ENCODE assay signal across 19 cellular contexts in the genomic region with DNA sequence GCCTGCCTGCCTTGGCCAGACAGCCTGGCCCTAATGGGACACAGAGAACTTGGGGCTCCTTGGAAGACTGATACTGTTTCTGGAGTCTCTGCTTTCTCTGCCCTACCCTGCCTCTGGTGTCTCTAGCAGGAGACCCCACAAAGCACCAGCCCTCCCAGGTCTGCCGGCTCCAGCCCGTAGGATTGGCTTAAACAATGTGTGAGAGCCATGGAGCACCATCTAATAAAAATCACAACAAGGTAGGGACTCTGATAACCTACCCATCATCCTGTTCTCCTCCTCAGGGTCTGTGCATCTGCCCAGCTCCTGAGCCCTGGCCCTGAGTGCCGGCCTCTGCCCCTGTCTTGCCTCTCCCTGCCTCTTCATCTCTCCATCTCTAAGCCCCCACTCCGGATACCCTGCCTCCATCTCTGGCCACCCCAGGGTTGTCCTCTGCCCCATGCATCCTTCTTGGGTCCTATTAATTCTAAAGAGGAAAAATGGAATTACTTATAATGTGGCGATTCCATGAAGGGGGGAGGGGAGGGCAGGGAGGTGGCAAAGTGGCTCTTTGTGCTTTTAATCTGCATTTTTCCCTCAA. TPM values are rescaled to one million over a fixed set of nuclear protein-coding genes. Genes with fewer than 3 reads are reported as not detected.
DNase-seq lines count a peak whose midpoint lies in the region; ATAC-seq and TF ChIP-seq lines count a peak whose summit lies in the region.
"Had no signal": no experiment of that assay in that cellular context is flagged by ENCODE, and none has a peak within 500 bp of the region (broad histone marks: within the 10 kb centered on the region; RNA-seq: fewer than 3 reads in every experiment).

No MANE protein-coding gene starts in this region.

- H3F3A ChIP-seq in neural cell (ENCODE audit: insufficient read depth, low read length, poor library complexity, severe bottlenecking): no peaks in the 10 kb centered on the region

- H3K79me2 ChIP-seq in neural cell (replicated peaks; ENCODE audit: insufficient read depth, low read length): no peaks in the 10 kb centered on the region

- no peak overlapping the region for H3K27ac Mint-ChIP-seq in stimulated activated naive CD8-positive, alpha-beta T cell treated with anti-CD3 and anti-CD28 coated beads, Interleukin-15, Interleukin-2, amounts not matched to agents 100 ng/mL and 50 ng/mL, for 24 hours
- no peak overlapping the region for H3K27ac Mint-ChIP-seq in stimulated activated naive CD8-positive, alpha-beta T cell treated with anti-CD3 and anti-CD28 coated beads, Interleukin-15, amount 100 ng/mL, for 72 hours
- H3K27ac Mint-ChIP-seq in central memory CD8-positive, alpha-beta T cell (ENCODE audit: low read depth): no peak overlapping the region
- H3K27ac Mint-ChIP-seq: IgD-negative memory B cell had no signal

- peaks cover 5% of the 10 kb centered on the region for H3K4me1 Mint-ChIP-seq in stimulated activated naive CD8-positive, alpha-beta T cell treated with anti-CD3 and anti-CD28 coated beads, Interleukin-15, Interleukin-2, amounts not matched to agents 100 ng/mL and 50 ng/mL, for 24 hours (ENCODE audit: low read depth)
- H3K4me1 Mint-ChIP-seq in stimulated activated naive CD8-positive, alpha-beta T cell treated with anti-CD3 and anti-CD28 coated beads, Interleukin-15, amount 100 ng/mL, for 72 hours: peaks cover 16% of the 10 kb centered on the region
- H3K4me1 Mint-ChIP-seq in central memory CD8-positive, alpha-beta T cell: no peaks in the 10 kb centered on the region

- H2AFZ ChIP-seq in neural cell (ENCODE audit: low read depth, low read length): no peak overlapping the region

- H3K9me2 ChIP-seq in neural cell (ENCODE audit: insufficient read depth, low read length): no peaks in the 10 kb centered on the region

- peak overlapping the region; percentile 56 for H3K9ac ChIP-seq in neural cell (ENCODE audit: low read length)

- H3K9me3 Mint-ChIP-seq in stimulated activated naive CD8-positive, alpha-beta T cell treated with anti-CD3 and anti-CD28 coated beads, Interleukin-15, Interleukin-2, amounts not matched to agents 100 ng/mL and 50 ng/mL, for 24 hours: no peaks in the 10 kb centered on the region
- no peaks in the 10 kb centered on the region for H3K9me3 Mint-ChIP-seq in stimulated activated naive CD8-positive, alpha-beta T cell treated with anti-CD3 and anti-CD28 coated beads, Interleukin-15, amount 100 ng/mL, for 72 hours
- H3K9me3 Mint-ChIP-seq in central memory CD8-positive, alpha-beta T cell: no peaks in the 10 kb centered on the region
- H3K9me3 Mint-ChIP-seq: IgD-negative memory B cell had no signal

- peak overlapping the region; percentile 60 for H3K4me3 ChIP-seq in neural cell (ENCODE audit: low read length)
- H3K4me3 ChIP-seq: lung, thoracic aorta had no signal

- peaks cover 52% of the 10 kb centered on the region for H3K27me3 Mint-ChIP-seq in stimulated activated naive CD8-positive, alpha-beta T cell treated with anti-CD3 and anti-CD28 coated beads, Interleukin-15, Interleukin-2, amounts not matched to agents 100 ng/mL and 50 ng/mL, for 24 hours
- H3K27me3 Mint-ChIP-seq in stimulated activated naive CD8-positive, alpha-beta T cell treated with anti-CD3 and anti-CD28 coated beads, Interleukin-15, amount 100 ng/mL, for 72 hours: peaks cover 74% of the 10 kb centered on the region
- peaks cover 72% of the 10 kb centered on the region for H3K27me3 Mint-ChIP-seq in central memory CD8-positive, alpha-beta T cell

- no peak for DNase-seq in stimulated activated naive CD8-positive, alpha-beta T cell treated with anti-CD3 and anti-CD28 coated beads, Interleukin-15, amount 100 ng/mL, for 72 hours
- no peak for DNase-seq in central memory CD8-positive, alpha-beta T cell (ENCODE audit: low spot score in 2 of 2)
- DNase-seq in SIG-M5 (lab: John Stamatoyannopoulos, UW) (no peak), dedifferentiated amniotic fluid mesenchymal stem cell (ENCODE audit: extremely low spot score) (no peak)
- DNase-seq: activated CD4-positive, alpha-beta T cell treated with anti-CD3 and anti-CD28 coated beads for 48 hours; activated gamma-delta T cell; COR-L47; MM.1S; NCI-H1436 treated with DMSO at 0.1 percent for 48 hours; NCI-H2171 treated with DMSO at 0.1 percent for 48 hours; PC-3 had no signal

- no peak for TF ChIP-seq EP300 in neural cell (conservative IDR thresholded peaks at IDR 0.05; ENCODE audit: poor library complexity, severe bottlenecking)

- H3K27ac ChIP-seq in neural cell (ENCODE audit: low read length): peak overlapping the region; percentile 3
- H3K27ac ChIP-seq: thoracic aorta had no signal

- no peak overlapping the region for H3K4me2 ChIP-seq in neural cell (ENCODE audit: low read length)

- no peak for ATAC-seq in stimulated activated naive CD8-positive, alpha-beta T cell treated with anti-CD3 and anti-CD28 coated beads, Interleukin-15, amount 100 ng/mL, for 72 hours
- no peak for ATAC-seq in central memory CD8-positive, alpha-beta T cell (replicated peaks; ENCODE audit: extremely low read depth, poor library complexity, severe bottlenecking)
- ATAC-seq in HG02981 (IDR thresholded peaks at IDR 0.05; ENCODE audit: unreplicated experiment): no peak
- no peak for ATAC-seq in GM19324 (IDR thresholded peaks at IDR 0.05; ENCODE audit: low FRiP score, unreplicated experiment)

- no peaks in the 10 kb centered on the region for H3K36me3 ChIP-seq in neural cell (ENCODE audit: insufficient read depth, low read length)
- H3K36me3 ChIP-seq: thoracic aorta had no signal

- no peak for TF ChIP-seq CTCF in neural cell (IDR thresholded peaks at IDR 0.05; ENCODE audit: poor library complexity, severe bottlenecking)

- no peaks in the 10 kb centered on the region for H3K36me3 Mint-ChIP-seq in stimulated activated naive CD8-positive, alpha-beta T cell treated with anti-CD3 and anti-CD28 coated beads, Interleukin-15, Interleukin-2, amounts not matched to agents 100 ng/mL and 50 ng/mL, for 24 hours (ENCODE audit: low read depth)
- peaks cover 4% of the 10 kb centered on the region for H3K36me3 Mint-ChIP-seq in central memory CD8-positive, alpha-beta T cell (ENCODE audit: insufficient read depth)
- H3K36me3 Mint-ChIP-seq: IgD-negative memory B cell had no signal

- no peaks in the 10 kb centered on the region for H4K20me1 ChIP-seq in neural cell (ENCODE audit: insufficient read depth)

- H3K9me3 ChIP-seq in neural cell (ENCODE audit: low read length): no peaks in the 10 kb centered on the region
- H3K9me3 ChIP-seq: thoracic aorta had no signal

- no peak for TF ChIP-seq RAD21 in neural cell (conservative IDR thresholded peaks at IDR 0.05)

- H3K27me3 ChIP-seq in neural cell (ENCODE audit: insufficient read depth, low read depth, low read length): peaks cover 45% of the 10 kb centered on the region

- peak overlapping the region; percentile 3 for H3K4me3 Mint-ChIP-seq in stimulated activated naive CD8-positive, alpha-beta T cell treated with anti-CD3 and anti-CD28 coated beads, Interleukin-15, Interleukin-2, amounts not matched to agents 100 ng/mL and 50 ng/mL, for 24 hours
- peak overlapping the region in 1 of 2 donors; percentile 36 for H3K4me3 Mint-ChIP-seq in stimulated activated naive CD8-positive, alpha-beta T cell treated with anti-CD3 and anti-CD28 coated beads, Interleukin-15, amount 100 ng/mL, for 72 hours
- H3K4me3 Mint-ChIP-seq in central memory CD8-positive, alpha-beta T cell: peak overlapping the region; percentile 71

TF ChIP-seq in neural cell, 6 proteins besides CTCF, POLR2A, EP300 and RAD21:
- no peak for TF ChIP-seq EZH2 (IDR thresholded peaks at IDR 0.05; ENCODE audit: borderline replicate concordance, insufficient read depth, low read length, poor library complexity, severe bottlenecking)
- TF ChIP-seq, protein P1, sequence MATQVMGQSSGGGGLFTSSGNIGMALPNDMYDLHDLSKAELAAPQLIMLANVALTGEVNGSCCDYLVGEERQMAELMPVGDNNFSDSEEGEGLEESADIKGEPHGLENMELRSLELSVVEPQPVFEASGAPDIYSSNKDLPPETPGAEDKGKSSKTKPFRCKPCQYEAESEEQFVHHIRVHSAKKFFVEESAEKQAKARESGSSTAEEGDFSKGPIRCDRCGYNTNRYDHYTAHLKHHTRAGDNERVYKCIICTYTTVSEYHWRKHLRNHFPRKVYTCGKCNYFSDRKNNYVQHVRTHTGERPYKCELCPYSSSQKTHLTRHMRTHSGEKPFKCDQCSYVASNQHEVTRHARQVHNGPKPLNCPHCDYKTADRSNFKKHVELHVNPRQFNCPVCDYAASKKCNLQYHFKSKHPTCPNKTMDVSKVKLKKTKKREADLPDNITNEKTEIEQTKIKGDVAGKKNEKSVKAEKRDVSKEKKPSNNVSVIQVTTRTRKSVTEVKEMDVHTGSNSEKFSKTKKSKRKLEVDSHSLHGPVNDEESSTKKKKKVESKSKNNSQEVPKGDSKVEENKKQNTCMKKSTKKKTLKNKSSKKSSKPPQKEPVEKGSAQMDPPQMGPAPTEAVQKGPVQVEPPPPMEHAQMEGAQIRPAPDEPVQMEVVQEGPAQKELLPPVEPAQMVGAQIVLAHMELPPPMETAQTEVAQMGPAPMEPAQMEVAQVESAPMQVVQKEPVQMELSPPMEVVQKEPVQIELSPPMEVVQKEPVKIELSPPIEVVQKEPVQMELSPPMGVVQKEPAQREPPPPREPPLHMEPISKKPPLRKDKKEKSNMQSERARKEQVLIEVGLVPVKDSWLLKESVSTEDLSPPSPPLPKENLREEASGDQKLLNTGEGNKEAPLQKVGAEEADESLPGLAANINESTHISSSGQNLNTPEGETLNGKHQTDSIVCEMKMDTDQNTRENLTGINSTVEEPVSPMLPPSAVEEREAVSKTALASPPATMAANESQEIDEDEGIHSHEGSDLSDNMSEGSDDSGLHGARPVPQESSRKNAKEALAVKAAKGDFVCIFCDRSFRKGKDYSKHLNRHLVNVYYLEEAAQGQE (IDR thresholded peaks at IDR 0.05; ENCODE audit: borderline replicate concordance): no peak
- no peak for TF ChIP-seq TAF1 (IDR thresholded peaks at IDR 0.05; ENCODE audit: low read depth)
- no peak for TF ChIP-seq MXI1 (conservative IDR thresholded peaks at IDR 0.05; ENCODE audit: poor library complexity, severe bottlenecking)
- no peak for TF ChIP-seq SMC3 (conservative IDR thresholded peaks at IDR 0.05; ENCODE audit: poor library complexity)
- no peak for TF ChIP-seq POLR2AphosphoS5 (IDR thresholded peaks at IDR 0.05)

RNA-seq across cellular contexts. Expression of a gene that starts 1.2 kb away (rescaled TPM):
- polyA plus RNA-seq in neural cell: 60.9 and 75.6 TPM in 2 replicates
- 43.1 and 46.3 TPM in 2 replicates for polyA minus RNA-seq in neural cell
- polyA plus RNA-seq: endothelial cell of umbilical vein, IgD-negative memory B cell had no signal

RNA-seq across cellular contexts. Expression of a gene that starts 31.4 kb away (rescaled TPM):
- 0.16 TPM in 1 of 2 replicates, not detected in the other for polyA plus RNA-seq in neural cell
- polyA minus RNA-seq in neural cell: not detected in 2 replicates
- polyA plus RNA-seq: endothelial cell of umbilical vein, IgD-negative memory B cell, lung had no signal

RNA-seq across cellular contexts. Expression of a gene that starts 32.9 kb away (rescaled TPM):
- not detected in 2 replicates for polyA plus RNA-seq in neural cell
- polyA minus RNA-seq in neural cell: not detected in 2 replicates
- polyA plus RNA-seq: endothelial cell of umbilical vein, IgD-negative memory B cell, lung had no signal

RNA-seq across cellular contexts. Expression of a gene that starts 37.1 kb away (rescaled TPM):
- not detected in 2 replicates for polyA plus RNA-seq in neural cell
- polyA minus RNA-seq in neural cell: not detected in 2 replicates
- polyA plus RNA-seq: endothelial cell of umbilical vein, IgD-negative memory B cell, lung had no signal

RNA-seq across cellular contexts. Expression of a gene that starts 50.7 kb away (rescaled TPM):
- polyA plus RNA-seq in neural cell: not detected in 2 replicates
- polyA minus RNA-seq in neural cell: not detected in 2 replicates
- polyA plus RNA-seq: endothelial cell of umbilical vein, IgD-negative memory B cell, lung had no signal
